1 cellular context compared by ENCODE assay signal in genomic region chr6:90268178-90268577, GRCh38.
TF ChIP-seq lines count a peak whose summit lies in the region.

No MANE protein-coding gene starts in this region.

TF ChIP-seq in GM23338, 12 proteins besides CTCF, POLR2A, EP300 and RAD21:
- no peak for TF ChIP-seq ETS1 (IDR thresholded peaks at IDR 0.05)
- no peak for TF ChIP-seq ZNF331 (CRISPR knock-in tag; IDR thresholded peaks at IDR 0.05; ENCODE audit: low read depth)
- TF ChIP-seq ZNF114 (CRISPR knock-in tag; IDR thresholded peaks at IDR 0.05) = no peak
- TF ChIP-seq NANOG (IDR thresholded peaks at IDR 0.05; ENCODE audit: borderline replicate concordance) = no peak
- no peak for TF ChIP-seq JUNB (IDR thresholded peaks at IDR 0.05; ENCODE audit: unreplicated experiment)
- no peak for TF ChIP-seq EZH2 (IDR thresholded peaks at IDR 0.05; ENCODE audit: low read depth, unreplicated experiment)
- TF ChIP-seq EZH2phosphoT487 (IDR thresholded peaks at IDR 0.05; ENCODE audit: unreplicated experiment) = no peak
